ENCODE assay signal across 12 cellular contexts in genomic region chr2:69499242-69499641, GRCh38.
A peak's percentile ranks its signal among the peaks of the same experiment; 100 is the strongest.
DNase-seq lines count a peak whose midpoint lies in the region; ATAC-seq and TF ChIP-seq lines count a peak whose summit lies in the region.
"Had no signal": no experiment of that assay in that cellular context is flagged by ENCODE, and none has a peak within 500 bp of the region (broad histone marks: within the 10 kb centered on the region; RNA-seq: fewer than 3 reads in every experiment).

No MANE protein-coding gene starts in this region.

- H3K4me2 ChIP-seq in smooth muscle cell, result no peak overlapping the region

- no peaks in the 10 kb centered on the region for H3K9me3 Mint-ChIP-seq in activated CD4-positive, alpha-beta T cell treated with anti-CD3 and anti-CD28 coated beads for 36 hours (ENCODE audit: low read depth)
- H3K9me3 Mint-ChIP-seq in activated T-helper 1 cell treated with anti-CD3 and anti-CD28 coated beads, Interleukin-12 subunit alpha, Interleukin-12 subunit beta, Interleukin-2, Interleukin-4 antibody, amounts not matched to agents 30 ng/mL and 10 ng/mL and 1 ng/mL, durations not matched to agents 14 hours and 24 hours and 36 hours, result no peaks in the 10 kb centered on the region
- H3K9me3 Mint-ChIP-seq: H9 had no signal

- no peak for DNase-seq in activated CD4-positive, alpha-beta T cell treated with anti-CD3 and anti-CD28 coated beads for 36 hours
- DNase-seq in activated CD4-positive, alpha-beta T cell treated with anti-CD3 and anti-CD28 coated beads for 1 hour, result no peak
- no peak for DNase-seq in activated T-helper 1 cell treated with anti-CD3 and anti-CD28 coated beads, Interleukin-12 subunit alpha, Interleukin-12 subunit beta, Interleukin-2, Interleukin-4 antibody, amounts not matched to agents 30 ng/mL and 10 ng/mL and 1 ng/mL, durations not matched to agents 14 hours and 24 hours and 36 hours (ENCODE audit: low spot score)
- peak; percentile 40 for DNase-seq in pons (ENCODE audit: low spot score)
- no peak for DNase-seq in smooth muscle cell (lab: John Stamatoyannopoulos, UW; ENCODE audit: unreplicated experiment)
- DNase-seq in NCI-H1694 treated with DMSO at 0.1 percent for 48 hours (lab: John Stamatoyannopoulos, UW), result no peak
- no peak for DNase-seq in Ammon's horn (ENCODE audit: low spot score)
- DNase-seq: EL, H9, MM.1S had no signal

- CTCF ChIA-PET in activated CD4-positive, alpha-beta T cell treated with anti-CD3 and anti-CD28 coated beads for 36 hours (lab: Charles Lee), result no interaction called here

- H3K4me3 ChIP-seq in smooth muscle cell, result no peak overlapping the region
- H3K4me3 ChIP-seq: skin epidermis had no signal

- no peaks in the 10 kb centered on the region for H3K27me3 ChIP-seq in smooth muscle cell (ENCODE audit: low read depth)

- H4K20me1 ChIP-seq in smooth muscle cell (ENCODE audit: low read depth), result no peaks in the 10 kb centered on the region

- no peak overlapping the region for H3K9ac ChIP-seq in smooth muscle cell (ENCODE audit: low read depth)

- no peaks in the 10 kb centered on the region for H3K27me3 Mint-ChIP-seq in activated CD4-positive, alpha-beta T cell treated with anti-CD3 and anti-CD28 coated beads for 36 hours
- no peaks in the 10 kb centered on the region for H3K27me3 Mint-ChIP-seq in activated T-helper 1 cell treated with anti-CD3 and anti-CD28 coated beads, Interleukin-12 subunit alpha, Interleukin-12 subunit beta, Interleukin-2, Interleukin-4 antibody, amounts not matched to agents 30 ng/mL and 10 ng/mL and 1 ng/mL, durations not matched to agents 14 hours and 24 hours and 36 hours (ENCODE audit: insufficient read depth)

- no peak overlapping the region for H3K4me3 Mint-ChIP-seq in activated CD4-positive, alpha-beta T cell treated with anti-CD3 and anti-CD28 coated beads for 36 hours
- H3K4me3 Mint-ChIP-seq in activated T-helper 1 cell treated with anti-CD3 and anti-CD28 coated beads, Interleukin-12 subunit alpha, Interleukin-12 subunit beta, Interleukin-2, Interleukin-4 antibody, amounts not matched to agents 30 ng/mL and 10 ng/mL and 1 ng/mL, durations not matched to agents 14 hours and 24 hours and 36 hours, result no peak overlapping the region
- H3K4me3 Mint-ChIP-seq: H9 had no signal

- H3K9me3 ChIP-seq in smooth muscle cell (replicated peaks; ENCODE audit: low read depth), result no peaks in the 10 kb centered on the region

- H3K36me3 Mint-ChIP-seq in activated CD4-positive, alpha-beta T cell treated with anti-CD3 and anti-CD28 coated beads for 36 hours (ENCODE audit: low read depth), result peaks cover 28% of the 10 kb centered on the region
- H3K36me3 Mint-ChIP-seq in activated T-helper 1 cell treated with anti-CD3 and anti-CD28 coated beads, Interleukin-12 subunit alpha, Interleukin-12 subunit beta, Interleukin-2, Interleukin-4 antibody, amounts not matched to agents 30 ng/mL and 10 ng/mL and 1 ng/mL, durations not matched to agents 14 hours and 24 hours and 36 hours (ENCODE audit: low read depth), result peaks cover 25% of the 10 kb centered on the region

- TF ChIP-seq CTCF in smooth muscle cell (IDR thresholded peaks at IDR 0.05; ENCODE audit: borderline replicate concordance, insufficient read depth, poor library complexity, severe bottlenecking), result no peak

- no peak overlapping the region for H2AFZ ChIP-seq in smooth muscle cell (ENCODE audit: low read depth)

- H3K79me2 ChIP-seq in smooth muscle cell (ENCODE audit: low read depth), result no peaks in the 10 kb centered on the region

- no peak overlapping the region for H3K27ac ChIP-seq in smooth muscle cell (ENCODE audit: low read depth)
- H3K27ac ChIP-seq: skin epidermis had no signal

- POLR2A ChIA-PET in activated CD4-positive, alpha-beta T cell treated with anti-CD3 and anti-CD28 coated beads for 36 hours (lab: Charles Lee), result interaction anchor here (0.6 kb wide), 1 partner anchor 10 kb away, joined by 3 read pairs; no protein-coding TSS in a partner anchor

- peak overlapping the region; percentile 56 for H3K27ac Mint-ChIP-seq in activated CD4-positive, alpha-beta T cell treated with anti-CD3 and anti-CD28 coated beads for 36 hours
- peak overlapping the region; percentile 72 for H3K27ac Mint-ChIP-seq in activated T-helper 1 cell treated with anti-CD3 and anti-CD28 coated beads, Interleukin-12 subunit alpha, Interleukin-12 subunit beta, Interleukin-2, Interleukin-4 antibody, amounts not matched to agents 30 ng/mL and 10 ng/mL and 1 ng/mL, durations not matched to agents 14 hours and 24 hours and 36 hours

- peak; percentile 57 for ATAC-seq in activated CD4-positive, alpha-beta T cell treated with anti-CD3 and anti-CD28 coated beads for 36 hours
- peak; percentile 66 for ATAC-seq in HG03066 (IDR thresholded peaks at IDR 0.05; ENCODE audit: low read depth, unreplicated experiment)

- peaks cover 25% of the 10 kb centered on the region for H3K4me1 Mint-ChIP-seq in activated CD4-positive, alpha-beta T cell treated with anti-CD3 and anti-CD28 coated beads for 36 hours
- peaks cover 30% of the 10 kb centered on the region for H3K4me1 Mint-ChIP-seq in activated T-helper 1 cell treated with anti-CD3 and anti-CD28 coated beads, Interleukin-12 subunit alpha, Interleukin-12 subunit beta, Interleukin-2, Interleukin-4 antibody, amounts not matched to agents 30 ng/mL and 10 ng/mL and 1 ng/mL, durations not matched to agents 14 hours and 24 hours and 36 hours (ENCODE audit: low read depth)

- 97% methylated on average over 3 of the region's 3 CpGs for WGBS in smooth muscle cell (ENCODE audit: low lambda C conversion rate)

- intact Hi-C loops in activated CD4-positive, alpha-beta T cell treated with anti-CD3 and anti-CD28 coated beads for 36 hours (cut with DNase I, micrococcal nuclease), result no loop called here
- intact Hi-C loops in activated T-helper 1 cell treated with anti-CD3 and anti-CD28 coated beads, Interleukin-12 subunit alpha, Interleukin-12 subunit beta, Interleukin-2, Interleukin-4 antibody, amounts not matched to agents 30 ng/mL and 10 ng/mL and 1 ng/mL, durations not matched to agents 14 hours and 24 hours and 36 hours (cut with micrococcal nuclease), result no loop called here

- no peaks in the 10 kb centered on the region for H3F3A ChIP-seq in smooth muscle cell (ENCODE audit: low read depth)

- no peaks in the 10 kb centered on the region for H3K4me1 ChIP-seq in smooth muscle cell (ENCODE audit: low read depth)

- peaks cover 6% of the 10 kb centered on the region for H3K36me3 ChIP-seq in smooth muscle cell (ENCODE audit: low read depth)
